ENCODE assay signal across 8 cellular contexts in genomic region chr2:62306751-62307468, GRCh38.
DNase-seq lines count a peak whose midpoint lies in the region; ATAC-seq and TF ChIP-seq lines count a peak whose summit lies in the region.

No MANE protein-coding gene starts in this region.

- DNase-seq in CD8-positive, alpha-beta memory T cell = peak; percentile 21 to 70 (median 43)
- DNase-seq in M059J (ENCODE audit: low read depth) (peak; percentile 52), WERI-Rb-1 (peak; percentile 65), esophagus muscularis mucosa (ENCODE audit: extremely low spot score) (no peak), left lobe of liver (ENCODE audit: low spot score) (no peak), tibial artery (no peak)
- DNase-seq in stimulated activated CD4-positive, alpha-beta T cell treated with anti-CD3 and anti-CD28 coated beads, TNF-alpha, amount 100 ng/mL, for 24 hours (ENCODE audit: low read depth in 3 of 3) = peak in 2 of 3 experiments; percentile 5 to 33

- H3K36me3 Mint-ChIP-seq in CD8-positive, alpha-beta memory T cell = no peaks in the 10 kb centered on the region

- no peak for TF ChIP-seq POLR2A in esophagus muscularis mucosa (IDR thresholded peaks at IDR 0.05; ENCODE audit: low read depth)

- H3K36me3 ChIP-seq in CD8-positive, alpha-beta memory T cell (ENCODE audit: insufficient read depth, low read length) = no peaks in the 10 kb centered on the region
- H3K36me3 ChIP-seq in WERI-Rb-1 (no peaks in the 10 kb centered on the region), esophagus muscularis mucosa (no peaks in the 10 kb centered on the region), tibial artery (no peaks in the 10 kb centered on the region)

- peaks cover 92 to 96% (median 95%) of the 10 kb centered on the region in 3 donors for H3K4me1 Mint-ChIP-seq in CD8-positive, alpha-beta memory T cell

- peak overlapping the region in 6 of 7 donors; percentile 27 to 72 (median 59) for H3K4me3 Mint-ChIP-seq in CD8-positive, alpha-beta memory T cell

- CTCF ChIA-PET in CD8-positive, alpha-beta memory T cell (lab: Charles Lee) = no interaction called here

- TF ChIP-seq CTCF in WERI-Rb-1 (IDR thresholded peaks at IDR 0.05; ENCODE audit: low read depth, low read length) = no peak
- no peak for TF ChIP-seq CTCF in esophagus muscularis mucosa (IDR thresholded peaks at IDR 0.05)
- TF ChIP-seq CTCF in tibial artery (IDR thresholded peaks at IDR 0.05) = no peak

- peaks cover 77% of the 10 kb centered on the region for H3K4me1 ChIP-seq in CD8-positive, alpha-beta memory T cell (ENCODE audit: insufficient read depth, low read length)
- H3K4me1 ChIP-seq in esophagus muscularis mucosa (peaks cover 12 to 27% (median 21%) of the 10 kb centered on the region in 4 donors), tibial artery (peaks cover 0 to 23% (median 6%) of the 10 kb centered on the region in 4 donors)

- TF ChIP-seq EP300 in esophagus muscularis mucosa (IDR thresholded peaks at IDR 0.05) = no peak

- WGBS in esophagus muscularis mucosa = 74% methylated on average over 6 of the region's 7 CpGs

- no peaks in the 10 kb centered on the region for H3K27me3 ChIP-seq in CD8-positive, alpha-beta memory T cell (ENCODE audit: insufficient read depth, low read length, poor library complexity, severe bottlenecking)
- H3K27me3 ChIP-seq in WERI-Rb-1 (ENCODE audit: insufficient read depth, low read depth, severe bottlenecking) (no peaks in the 10 kb centered on the region), esophagus muscularis mucosa (no peaks in the 10 kb centered on the region), tibial artery (no peaks in the 10 kb centered on the region)

- no peaks in the 10 kb centered on the region for H3K27me3 Mint-ChIP-seq in CD8-positive, alpha-beta memory T cell

- H3K4me3 ChIP-seq in CD8-positive, alpha-beta memory T cell (ENCODE audit: low read length) = peak overlapping the region; percentile 27
- H3K4me3 ChIP-seq in WERI-Rb-1 (ENCODE audit: low read depth, low read length) (no peak overlapping the region), esophagus muscularis mucosa (no peak overlapping the region), tibial artery (no peak overlapping the region)

- peak overlapping the region; percentile 81 to 99 (median 96) for H3K27ac Mint-ChIP-seq in CD8-positive, alpha-beta memory T cell

- no peaks in the 10 kb centered on the region for H3K9me3 Mint-ChIP-seq in CD8-positive, alpha-beta memory T cell

- POLR2A ChIA-PET in CD8-positive, alpha-beta memory T cell (lab: Charles Lee) = interaction anchor here (1.5 kb wide), 1 partner anchor 103 kb away, joined by 3 read pairs; no protein-coding TSS in a partner anchor

- peak; percentile 27 for ATAC-seq in GM19395 (IDR thresholded peaks at IDR 0.05; ENCODE audit: unreplicated experiment)
- no peak for ATAC-seq in left lobe of liver

- intact Hi-C loops in esophagus muscularis mucosa (cut with DNase I) = no loop called here
- intact Hi-C loops in tibial artery (cut with DNase I; ENCODE audit: low total_unique reads) = no loop called here

- peak overlapping the region; percentile 38 for H3K27ac ChIP-seq in CD8-positive, alpha-beta memory T cell (ENCODE audit: low read depth, low read length)
- H3K27ac ChIP-seq in WERI-Rb-1 (no peak overlapping the region), esophagus muscularis mucosa (replicated peaks in 1 of 4) (peak overlapping the region in 3 of 4 donors; percentile 21 to 55 (median 28)), tibial artery (no peak overlapping the region)

- no peaks in the 10 kb centered on the region for H3K9me3 ChIP-seq in CD8-positive, alpha-beta memory T cell (ENCODE audit: low read length)
- no peaks in the 10 kb centered on the region for H3K9me3 ChIP-seq in WERI-Rb-1 (ENCODE audit: severe bottlenecking)
- H3K9me3 ChIP-seq in esophagus muscularis mucosa = no peaks in the 10 kb centered on the region
- no peaks in the 10 kb centered on the region for H3K9me3 ChIP-seq in tibial artery

Comparison
In these comparisons a context has a peak if more than half of its experiments do, and no peak if none do; other contexts are left out.
1. DNase-seq: peak in CD8-positive, alpha-beta memory T cell (5 of 5), M059J (single experiment), WERI-Rb-1 (single experiment) and stimulated activated CD4-positive, alpha-beta T cell treated with anti-CD3 and anti-CD28 coated beads, TNF-alpha, amount 100 ng/mL, for 24 hours (2 of 3); none in esophagus muscularis mucosa (single experiment), left lobe of liver (single experiment) and tibial artery (0 of 2).
2. H3K27ac ChIP-seq: peak in CD8-positive, alpha-beta memory T cell (single experiment) and esophagus muscularis mucosa (3 of 4); none in WERI-Rb-1 (single experiment) and tibial artery (0 of 2).